ENCODE assay signal across 10 cellular contexts in genomic region chr12:47088021-47088944, GRCh38. TPM values are rescaled to one million over a fixed set of nuclear protein-coding genes. Genes with fewer than 3 reads are reported as not detected.
DNase-seq lines count a peak whose midpoint lies in the region; ATAC-seq and TF ChIP-seq lines count a peak whose summit lies in the region.
"Had no signal": no experiment of that assay in that cellular context is flagged by ENCODE, and none has a peak within 500 bp of the region (broad histone marks: within the 10 kb centered on the region; RNA-seq: fewer than 3 reads in every experiment).

No MANE protein-coding gene starts in this region.

- H3K9me3 ChIP-seq in thyroid gland (no peaks in the 10 kb centered on the region), HAP-1 (no peaks in the 10 kb centered on the region)
- H3K9me3 ChIP-seq: SJSA1 had no signal

- H3K4me1 ChIP-seq in thyroid gland (peaks cover 0 to 4% of the 10 kb centered on the region in 2 donors), HAP-1 (no peaks in the 10 kb centered on the region)

- TF ChIP-seq CTCF in epithelial cell of esophagus (IDR thresholded peaks at IDR 0.05; ENCODE audit: insufficient read depth, low read depth, low read length, missing control alignments), result no peak
- no peak for TF ChIP-seq CTCF in progenitor cell of endocrine pancreas (IDR thresholded peaks at IDR 0.05; ENCODE audit: unreplicated experiment)
- TF ChIP-seq CTCF in thyroid gland (IDR thresholded peaks at IDR 0.05), result no peak

- H3K4me3 ChIP-seq in epithelial cell of esophagus (ENCODE audit: low read length) (peak overlapping the region; percentile 24), thyroid gland (replicated peaks in 1 of 3) (no peak overlapping the region), HAP-1 (no peak overlapping the region)
- H3K4me3 ChIP-seq: SJSA1 had no signal

- H3K27me3 ChIP-seq in thyroid gland (no peaks in the 10 kb centered on the region), HAP-1 (ENCODE audit: low read depth) (peaks cover 2% of the 10 kb centered on the region; the same call in 1 of the 2 replicates)
- H3K27me3 ChIP-seq: SJSA1 had no signal

- in situ Hi-C loops in HAP-1 (cut with MboI; ENCODE audit: low sequenced_read_pairs), result no loop called here

- DNase-seq in H4 (ENCODE audit: low spot score) (peak; percentile 49), NCI-H226 (peak; percentile 78), epithelial cell of esophagus (ENCODE audit: low read depth) (peak; percentile 96), progenitor cell of endocrine pancreas (ENCODE audit: low spot score, unreplicated experiment) (no peak), thyroid gland (no peak), iPS-NIHi11 (ENCODE audit: low spot score) (no peak), HAP-1 (ENCODE audit: low spot score in 2 of 2) (no peak)
- DNase-seq in activated CD4-positive, alpha-beta T cell treated with anti-CD3 and anti-CD28 coated beads for 36 hours, result no peak
- DNase-seq: GF-D8 had no signal

- H3K9me3 Mint-ChIP-seq in progenitor cell of endocrine pancreas (ENCODE audit: low read depth), result no peaks in the 10 kb centered on the region
- peaks cover 17% of the 10 kb centered on the region for H3K9me3 Mint-ChIP-seq in activated CD4-positive, alpha-beta T cell treated with anti-CD3 and anti-CD28 coated beads for 36 hours (ENCODE audit: low read depth)

- H3K4me3 Mint-ChIP-seq in progenitor cell of endocrine pancreas (ENCODE audit: low read depth), result no peak overlapping the region
- H3K4me3 Mint-ChIP-seq in activated CD4-positive, alpha-beta T cell treated with anti-CD3 and anti-CD28 coated beads for 36 hours, result no peak overlapping the region

- no peaks in the 10 kb centered on the region for H3K36me3 Mint-ChIP-seq in progenitor cell of endocrine pancreas (ENCODE audit: insufficient read depth)
- peaks cover 23% of the 10 kb centered on the region for H3K36me3 Mint-ChIP-seq in activated CD4-positive, alpha-beta T cell treated with anti-CD3 and anti-CD28 coated beads for 36 hours (ENCODE audit: low read depth)

- no peak for TF ChIP-seq POLR2A in thyroid gland (IDR thresholded peaks at IDR 0.05)

- WGBS in thyroid gland, 2 donors, result 71 to 77% methylated on average over 7 of the region's 7 CpGs

- peaks cover 4% of the 10 kb centered on the region for H3K27me3 Mint-ChIP-seq in progenitor cell of endocrine pancreas
- no peaks in the 10 kb centered on the region for H3K27me3 Mint-ChIP-seq in activated CD4-positive, alpha-beta T cell treated with anti-CD3 and anti-CD28 coated beads for 36 hours

- H3K27ac Mint-ChIP-seq in progenitor cell of endocrine pancreas, result peak overlapping the region; percentile 57
- no peak overlapping the region for H3K27ac Mint-ChIP-seq in activated CD4-positive, alpha-beta T cell treated with anti-CD3 and anti-CD28 coated beads for 36 hours

- intact Hi-C loops in thyroid gland (cut with DNase I), result no loop called here
- intact Hi-C loops in activated CD4-positive, alpha-beta T cell treated with anti-CD3 and anti-CD28 coated beads for 36 hours (cut with DNase I, micrococcal nuclease), result no loop called here

- no peaks in the 10 kb centered on the region for H3K36me3 ChIP-seq in thyroid gland
- no peaks in the 10 kb centered on the region for H3K36me3 ChIP-seq in HAP-1 (replicated peaks)
- H3K36me3 ChIP-seq: SJSA1 had no signal

- CTCF ChIA-PET in activated CD4-positive, alpha-beta T cell treated with anti-CD3 and anti-CD28 coated beads for 36 hours (lab: Charles Lee), result interaction anchor here (0.8 kb wide), 1 partner anchor 13 kb away, joined by 3 read pairs; no protein-coding TSS in a partner anchor

- H3K4me1 Mint-ChIP-seq in progenitor cell of endocrine pancreas (ENCODE audit: low read depth), result peaks cover 26% of the 10 kb centered on the region
- H3K4me1 Mint-ChIP-seq in activated CD4-positive, alpha-beta T cell treated with anti-CD3 and anti-CD28 coated beads for 36 hours, result peaks cover 45% of the 10 kb centered on the region

- ATAC-seq in activated CD4-positive, alpha-beta T cell treated with anti-CD3 and anti-CD28 coated beads for 36 hours, result no peak

- no peak overlapping the region for H3K27ac ChIP-seq in thyroid gland
- H3K27ac ChIP-seq: SJSA1 had no signal

- POLR2A ChIA-PET in activated CD4-positive, alpha-beta T cell treated with anti-CD3 and anti-CD28 coated beads for 36 hours (lab: Charles Lee), result interaction anchor here (0.6 kb wide), 1 partner anchor 617 kb away, joined by 3 read pairs; the partner anchor contains the start of gene RPAP3

RNA-seq across cellular contexts. Expression of gene AMIGO2, which starts 8.5 kb away (rescaled TPM):
- 44.3 and 47.4 TPM in 2 replicates for total RNA-seq in H4 (2014; rRNA removed; shearing (Covaris generic))
- 9.3 and 10.7 TPM in 2 replicates for total RNA-seq in progenitor cell of endocrine pancreas
- total RNA-seq in thyroid gland, result 1 to 10 TPM; 2.5 to 4.8 (median 3.0) TPM
- 10 to 100 TPM; 15.1 to 17.1 TPM for total RNA-seq in activated CD4-positive, alpha-beta T cell treated with anti-CD3 and anti-CD28 coated beads for 36 hours

RNA-seq across cellular contexts. Expression of gene PCED1B, which starts 8.9 kb away (rescaled TPM):
- total RNA-seq in H4 (2014; rRNA removed; shearing (Covaris generic)), result 1.1 TPM in 1 of 2 replicates, not detected in the other
- total RNA-seq in progenitor cell of endocrine pancreas, result 0.91 and 1.1 TPM in 2 replicates
- 1 to 10 TPM; 1.0 to 1.5 (median 1.2) TPM for total RNA-seq in thyroid gland
- 10 to 100 TPM; 76.3 to 82.3 TPM for total RNA-seq in activated CD4-positive, alpha-beta T cell treated with anti-CD3 and anti-CD28 coated beads for 36 hours

Comparison
In these comparisons a context has a peak if more than half of its experiments do, and no peak if none do; other contexts are left out.
1. DNase-seq: peak in H4 (single experiment), NCI-H226 (single experiment) and epithelial cell of esophagus (single experiment); none in progenitor cell of endocrine pancreas (single experiment), thyroid gland (0 of 2), iPS-NIHi11 (single experiment), HAP-1 (0 of 2) and activated CD4-positive, alpha-beta T cell treated with anti-CD3 and anti-CD28 coated beads for 36 hours (single experiment).
2. RNA of gene PCED1B, which starts 8.9 kb away (total RNA-seq): 76.3 to 82.3 TPM in activated CD4-positive, alpha-beta T cell treated with anti-CD3 and anti-CD28 coated beads for 36 hours; 1.0 to 1.5 TPM in thyroid gland, 1.1 TPM in H4 and 0.91 to 1.1 TPM in progenitor cell of endocrine pancreas; every median in the first group is over 10 times any median in the second.